Comparison of ENCODE assay signal across 28 cellular contexts in genomic region chr16:3566990-3567389, GRCh38. TPM values are rescaled to one million over a fixed set of nuclear protein-coding genes. Genes with fewer than 3 reads are reported as not detected.
"Had no signal": no experiment of that assay in that cellular context is flagged by ENCODE, and none has a peak within 500 bp of the region (broad histone marks: within the 10 kb centered on the region; RNA-seq: fewer than 3 reads in every experiment).

No MANE protein-coding gene starts in this region.

- H3K36me3 ChIP-seq: neutrophil, right atrium auricular region, right lobe of liver, suprapubic skin, thoracic aorta, tibial artery, upper lobe of right lung had no signal

- H3K9me3 ChIP-seq: neutrophil, psoas muscle had no signal

- H3K27ac ChIP-seq: left lung, lower lobe of right lung, neutrophil, parathyroid adenoma, psoas muscle, right atrium auricular region, right lobe of liver, suprapubic skin, thoracic aorta, tibial artery, upper lobe of right lung had no signal

- H3K27me3 ChIP-seq: left lung, neutrophil, right atrium auricular region, right lobe of liver, suprapubic skin, tibial artery, upper lobe of right lung had no signal

- DNase-seq: hypothalamus; immature natural killer cell; kidney; left colon; lower lobe of right lung; mammary epithelial cell; mesenchymal stem cell; naive thymus-derived CD8-positive, alpha-beta T cell; occipital lobe; right lobe of liver; stimulated activated CD4-positive, alpha-beta T cell treated with anti-CD3 and anti-CD28 coated beads, Interleukin-12 subunit alpha, Interleukin-12 subunit beta, amount 100 ng/mL, for 4 hours; stimulated activated CD4-positive, alpha-beta T cell treated with anti-CD3 and anti-CD28 coated beads, Interleukin-15, amount 100 ng/mL, for 24 hours; stimulated activated CD4-positive, alpha-beta T cell treated with anti-CD3 and anti-CD28 coated beads, Interleukin-2, amount 100 ng/mL, for 24 hours; stimulated activated CD4-positive, alpha-beta T cell treated with anti-CD3 and anti-CD28 coated beads, Interleukin-4, amount 100 ng/mL, for 1 hour; stimulated activated naive CD4-positive, alpha-beta T cell; tibial artery; trophoblast cell; upper lobe of right lung had no signal

- H3K4me1 ChIP-seq: left lung, lower lobe of right lung, parathyroid adenoma, psoas muscle, right atrium auricular region, right lobe of liver, suprapubic skin, tibial artery, upper lobe of right lung had no signal

- H3K4me3 ChIP-seq: left lung, lower lobe of right lung, psoas muscle, right atrium auricular region, right lobe of liver, smooth muscle cell, suprapubic skin, thoracic aorta, tibial artery, upper lobe of right lung had no signal

RNA-seq across cellular contexts. Expression of gene NLRC3, which starts 10.2 kb away (rescaled TPM):
- total RNA-seq: neural crest cell, osteocyte, smooth muscle cell had no signal
- polyA plus RNA-seq: mammary epithelial cell had no signal
